ENCODE assay signal across 1 cellular context in genomic region chr19:41363371-41363752, GRCh38.
TF ChIP-seq lines count a peak whose summit lies in the region.

No MANE protein-coding gene starts in this region.

TF ChIP-seq in IMR-90, 13 proteins besides CTCF, POLR2A, EP300 and RAD21:
- TF ChIP-seq, protein P1, sequence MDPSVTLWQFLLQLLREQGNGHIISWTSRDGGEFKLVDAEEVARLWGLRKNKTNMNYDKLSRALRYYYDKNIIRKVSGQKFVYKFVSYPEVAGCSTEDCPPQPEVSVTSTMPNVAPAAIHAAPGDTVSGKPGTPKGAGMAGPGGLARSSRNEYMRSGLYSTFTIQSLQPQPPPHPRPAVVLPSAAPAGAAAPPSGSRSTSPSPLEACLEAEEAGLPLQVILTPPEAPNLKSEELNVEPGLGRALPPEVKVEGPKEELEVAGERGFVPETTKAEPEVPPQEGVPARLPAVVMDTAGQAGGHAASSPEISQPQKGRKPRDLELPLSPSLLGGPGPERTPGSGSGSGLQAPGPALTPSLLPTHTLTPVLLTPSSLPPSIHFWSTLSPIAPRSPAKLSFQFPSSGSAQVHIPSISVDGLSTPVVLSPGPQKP (IDR thresholded peaks at IDR 0.05; ENCODE audit: borderline replicate concordance, low read depth, low read length) = no peak
- TF ChIP-seq CEBPB (IDR thresholded peaks at IDR 0.05; ENCODE audit: low read depth, low read length) (no peak), NFE2L2 (IDR thresholded peaks at IDR 0.05; ENCODE audit: low read depth, low read length) (no peak), MAFK (IDR thresholded peaks at IDR 0.05; ENCODE audit: low read depth, low read length) (no peak), BHLHE40 (IDR thresholded peaks at IDR 0.05; ENCODE audit: low read depth, low read length) (no peak), RFX5 (IDR thresholded peaks at IDR 0.05; ENCODE audit: low read depth, low read length) (no peak), MAZ (IDR thresholded peaks at IDR 0.05; ENCODE audit: borderline replicate concordance, low read depth, low read length) (no peak), FOS (IDR thresholded peaks at IDR 0.05; ENCODE audit: low read depth, low read length) (no peak), USF2 (IDR thresholded peaks at IDR 0.05; ENCODE audit: low read depth, low read length) (no peak)
